3 cellular contexts compared by ENCODE assay signal in the genomic region with DNA sequence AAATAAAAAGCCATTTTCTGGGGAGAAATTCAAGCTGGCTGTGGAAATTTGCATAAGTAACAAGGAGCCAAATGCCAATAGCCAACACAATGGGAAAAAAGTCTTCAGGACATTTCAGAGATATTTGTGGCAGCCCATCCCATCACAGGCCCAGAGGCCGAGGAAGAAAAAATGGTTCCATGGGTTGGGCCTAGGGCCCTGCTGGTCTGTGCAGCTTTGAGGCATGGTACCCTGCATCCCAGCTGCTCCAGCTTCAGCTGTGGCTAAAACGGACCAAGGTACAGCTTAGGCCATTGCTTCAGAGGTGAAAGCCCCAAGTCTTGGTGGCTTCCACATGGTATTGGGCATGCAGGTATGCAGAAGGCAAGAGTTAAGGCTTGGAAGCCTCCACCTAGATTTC.
"Had no signal": no experiment of that assay in that cellular context is flagged by ENCODE, and none has a peak within 500 bp of the region (broad histone marks: within the 10 kb centered on the region; RNA-seq: fewer than 3 reads in every experiment).

No MANE protein-coding gene starts in this region.

- H3K4me3 ChIP-seq: GM12878 had no signal

- DNase-seq: GDM1, GF-D8 had no signal
